ENCODE assay signal across 17 cellular contexts in genomic region chr10:102657451-102657850, GRCh38. TPM values are rescaled to one million over a fixed set of nuclear protein-coding genes. Genes with fewer than 3 reads are reported as not detected.
DNase-seq lines count a peak whose midpoint lies in the region; ATAC-seq, FAIRE-seq and TF ChIP-seq lines count a peak whose summit lies in the region.
"Had no signal": no experiment of that assay in that cellular context is flagged by ENCODE, and none has a peak within 500 bp of the region (broad histone marks: within the 10 kb centered on the region; RNA-seq: fewer than 3 reads in every experiment).

No MANE protein-coding gene starts in this region.

- CTCF ChIA-PET in HepG2 (lab: Yijun Ruan, JAX; ENCODE audit: low intra/inter-chr PET ratio, low total read pairs), result no interaction called here

- H3K9me3 ChIP-seq in right lobe of liver, result no peaks in the 10 kb centered on the region
- no peaks in the 10 kb centered on the region for H3K9me3 ChIP-seq in HepG2 (ENCODE audit: low read length)
- H3K9me3 ChIP-seq in uterus, result no peaks in the 10 kb centered on the region
- no peaks in the 10 kb centered on the region for H3K9me3 ChIP-seq in endodermal cell (ENCODE audit: control insufficient read depth, low read length)

- no peak for TF ChIP-seq POLR2A in right lobe of liver (IDR thresholded peaks at IDR 0.05)
- no peak for TF ChIP-seq POLR2A in HepG2 (IDR thresholded peaks at IDR 0.05; ENCODE audit: insufficient read depth in 1 of 2, low read depth in 2 of 2, low read length in 2 of 2)
- no peak for TF ChIP-seq POLR2A in uterus (IDR thresholded peaks at IDR 0.05)

- intact Hi-C loops in right lobe of liver (cut with DNase I), result no loop called here
- intact Hi-C loops in HepG2 (cut with micrococcal nuclease; ENCODE audit: unreplicated experiment), result no loop called here
- intact Hi-C loops in dorsolateral prefrontal cortex (cut with DNase I), result no loop called here
- intact Hi-C loops in uterus (cut with DNase I; ENCODE audit: low total_unique reads), result no loop called here

- H3K27me3 Mint-ChIP-seq in nephron (ENCODE audit: low read depth) (no peaks in the 10 kb centered on the region), endodermal cell (ENCODE audit: insufficient read depth) (no peaks in the 10 kb centered on the region)
- H3K27me3 Mint-ChIP-seq: B cell had no signal

- no peak for TF ChIP-seq RAD21 in HepG2 (CRISPR knock-in tag; IDR thresholded peaks at IDR 0.05)

- DNase-seq in right lobe of liver (peak in 1 of 3 donors; percentile 46), HepG2 (ENCODE audit: low spot score) (no peak), dorsolateral prefrontal cortex (no peak), uterus (no peak), hypothalamus (lab: John Stamatoyannopoulos, UW) (no peak), endodermal cell (no peak)
- DNase-seq: foreskin melanocyte; kidney glomerular epithelial cell; NCI-H2081 treated with DMSO at 0.1 percent for 48 hours; NK-92 treated with Interleukin-12 subunit alpha and Interleukin-12 subunit beta, amount 100 ng/mL, for 24 hours; occipital lobe had no signal

- H3K79me2 ChIP-seq in HepG2 (ENCODE audit: insufficient read depth, low read length), result peaks cover 6% of the 10 kb centered on the region

- TF ChIP-seq CTCF in right lobe of liver (IDR thresholded peaks at IDR 0.05) (no peak), HepG2 (CRISPR knock-in tag; IDR thresholded peaks at IDR 0.05) (no peak), dorsolateral prefrontal cortex (IDR thresholded peaks at IDR 0.05 in 54 of 56, conservative IDR thresholded peaks at IDR 0.05 in 2 of 56; ENCODE audit: low read depth in 1 of 56, partially characterized antibody in 56 of 56) (no peak), nephron (IDR thresholded peaks at IDR 0.05; ENCODE audit: unreplicated experiment in 3 of 3) (no peak), uterus (IDR thresholded peaks at IDR 0.05) (no peak), endodermal cell (conservative IDR thresholded peaks at IDR 0.05) (no peak)

- ATAC-seq in right lobe of liver (no peak), HepG2 (no peak), GM18519 (IDR thresholded peaks at IDR 0.05; ENCODE audit: low FRiP score, unreplicated experiment) (no peak)
- ATAC-seq: SK-N-SH treated with all-trans-retinoic acid at 6 μM for 48 hours, WTC11 had no signal

- POLR2A ChIA-PET in HepG2 (lab: Yijun Ruan, JAX), result interaction anchor here (1.8 to 2.3 kb wide), 4 partner anchors 16 to 60 kb away, joined by 7 to 15 read pairs (median 12); no protein-coding TSS in a partner anchor

- BruUV-seq in HepG2 (replicated peaks; lab: Mats Ljungman, UMichigan), result no TSS peak

- peak overlapping the region; percentile 40 to 73 (median 57) for H3K27ac Mint-ChIP-seq in nephron
- H3K27ac Mint-ChIP-seq in endodermal cell, result no peak overlapping the region
- H3K27ac Mint-ChIP-seq: B cell had no signal

- peaks cover 30% of the 10 kb centered on the region for H3K4me1 Mint-ChIP-seq in nephron
- no peaks in the 10 kb centered on the region for H3K4me1 Mint-ChIP-seq in endodermal cell

- H3K4me3 ChIP-seq in right lobe of liver, result no peak overlapping the region
- H3K4me3 ChIP-seq in HepG2 (replicated peaks in 1 of 3; ENCODE audit: insufficient read depth in 1 of 3, low read depth in 2 of 3, low read length in 3 of 3), result no peak overlapping the region
- no peak overlapping the region for H3K4me3 ChIP-seq in dorsolateral prefrontal cortex
- no peak overlapping the region for H3K4me3 ChIP-seq in uterus
- H3K4me3 ChIP-seq in endodermal cell (ENCODE audit: low read length), result no peak overlapping the region

- no peak overlapping the region for H3K9ac ChIP-seq in HepG2 (ENCODE audit: insufficient read depth, low read depth, low read length)
- H3K9ac ChIP-seq in endodermal cell (ENCODE audit: extremely low read depth, low read length, poor library complexity, severe bottlenecking), result no peak overlapping the region

- in situ Hi-C loops in HepG2 (cut with HindIII; ENCODE audit: extremely low pct_ligation_motif_present, low pct_unique_long_range_greater_than_20kb), result no loop called here

- no peak for TF ChIP-seq EP300 in HepG2 (IDR thresholded peaks at IDR 0.05; ENCODE audit: low read depth in 2 of 2, low read length in 2 of 2)
- no peak for TF ChIP-seq EP300 in HepG2 (CRISPR knock-in tag; IDR thresholded peaks at IDR 0.05; ENCODE audit: borderline replicate concordance)

- FAIRE-seq in HepG2 (lab: Jason Lieb, UNC), result no peak

- H3K36me3 ChIP-seq in right lobe of liver, result peaks cover 7 to 35% (median 15%) of the 10 kb centered on the region in 4 donors
- peaks cover 27 to 43% of the 10 kb centered on the region in 2 experiments for H3K36me3 ChIP-seq in HepG2 (replicated peaks in 1 of 2; ENCODE audit: control insufficient read depth in 1 of 2, insufficient read depth in 2 of 2, low read length in 2 of 2)
- H3K36me3 ChIP-seq in uterus, result no peaks in the 10 kb centered on the region
- H3K36me3 ChIP-seq in endodermal cell (ENCODE audit: control insufficient read depth, insufficient read depth, low read length), result peaks cover 23% of the 10 kb centered on the region

- H3K4me3 Mint-ChIP-seq in nephron (no peak overlapping the region), endodermal cell (no peak overlapping the region)
- H3K4me3 Mint-ChIP-seq: B cell, WTC11 had no signal

- H3K4me2 ChIP-seq in HepG2 (ENCODE audit: low read depth, low read length), result no peak overlapping the region

- H3K36me3 Mint-ChIP-seq in nephron (ENCODE audit: low read depth), result peaks cover 37% of the 10 kb centered on the region
- H3K36me3 Mint-ChIP-seq in endodermal cell (ENCODE audit: low read depth), result peaks cover 36% of the 10 kb centered on the region

- H3K27ac ChIP-seq in right lobe of liver, result peak overlapping the region in 2 of 3 donors; percentile 32 to 43
- no peak overlapping the region for H3K27ac ChIP-seq in HepG2 (ENCODE audit: extremely low read length, insufficient read depth, low read length)
- peak overlapping the region in 47 of 59 donors; percentile 2 to 83 (median 54) for H3K27ac ChIP-seq in dorsolateral prefrontal cortex
- peak overlapping the region; percentile 42 to 58 for H3K27ac ChIP-seq in uterus
- H3K27ac ChIP-seq in endodermal cell (ENCODE audit: low read depth, low read length), result no peak overlapping the region

- H4K20me1 ChIP-seq in HepG2 (ENCODE audit: insufficient read depth, low read length), result peaks cover 32% of the 10 kb centered on the region

- 66% methylated on average over 11 of the region's 11 CpGs for WGBS in right lobe of liver (ENCODE audit: insufficient coverage, low coverage, low lambda C conversion rate, missing lambda C conversion rate)
- WGBS in HepG2 (ENCODE audit: low lambda C conversion rate), result 92% methylated on average over 11 of the region's 11 CpGs
- WGBS in endodermal cell (ENCODE audit: insufficient coverage in 1 of 2, insufficient read length in 1 of 2), 2 experiments, result 96% methylated on average over 4 to 11 of the region's 11 CpGs

- H3K4me1 ChIP-seq in right lobe of liver, result peaks cover 0 to 14% (median 2%) of the 10 kb centered on the region in 4 donors
- H3K4me1 ChIP-seq in HepG2 (ENCODE audit: insufficient read depth, low read length), result peaks cover 53% of the 10 kb centered on the region
- H3K4me1 ChIP-seq in uterus, result peaks cover 0 to 10% of the 10 kb centered on the region in 2 donors
- H3K4me1 ChIP-seq in endodermal cell (ENCODE audit: control insufficient read depth, insufficient read depth, low read length), result no peaks in the 10 kb centered on the region

- H3K27me3 ChIP-seq in right lobe of liver, result no peaks in the 10 kb centered on the region
- H3K27me3 ChIP-seq in HepG2 (ENCODE audit: control insufficient read depth in 1 of 2, insufficient read depth in 2 of 2, low read length in 2 of 2), result no peaks in the 10 kb centered on the region
- H3K27me3 ChIP-seq in dorsolateral prefrontal cortex, result no peaks in the 10 kb centered on the region
- no peaks in the 10 kb centered on the region for H3K27me3 ChIP-seq in uterus
- no peaks in the 10 kb centered on the region for H3K27me3 ChIP-seq in endodermal cell (ENCODE audit: control insufficient read depth, insufficient read depth, low read length, poor library complexity, severe bottlenecking)

- H3K9me3 Mint-ChIP-seq in nephron (no peaks in the 10 kb centered on the region), endodermal cell (no peaks in the 10 kb centered on the region)
- H3K9me3 Mint-ChIP-seq: activated T-helper 2 cell treated with anti-CD3 and anti-CD28 coated beads, Interferon-gamma antibody, Interleukin-2, Interleukin-4, amounts not matched to agents 10 μg/mL and 5 μg/mL and 100 μg/mL, durations not matched to agents 14 hours and 24 hours and 36 hours; WTC11 had no signal

- no peak overlapping the region for H2AFZ ChIP-seq in HepG2 (ENCODE audit: low read length)

RNA-seq across cellular contexts. Expression of gene TRIM8, which starts 13.2 kb away (rescaled TPM):
- total RNA-seq in right lobe of liver (10 to 100 TPM; 34.7 to 99.8 (median 41.2) TPM), HepG2 (2016; rRNA removed; fragmentation: Illumina TruSeq; extraction: Trizol) (38.9 and 39.8 TPM in 2 replicates), dorsolateral prefrontal cortex (100 to 1,000 TPM in 118 of 120 experiments, 10 to 100 TPM in 2; 95.2 to 308 (median 133) TPM), uterus (100 to 1,000 TPM in 2 of 4 donors, 10 to 100 TPM in 2; 71.2 to 119 (median 102) TPM), endodermal cell (10 to 100 TPM; 27.7 to 32.7 TPM)
- 13.4 and 13.6 TPM in 2 replicates for total RNA-seq in HepG2 (2016; cell fraction: cytosol; rRNA removed; fragmentation: Illumina TruSeq; extraction: Trizol; ENCODE audit: low read depth)
- total RNA-seq in HepG2 (2016; cell fraction: insoluble cytoplasmic fraction; rRNA removed; fragmentation: Illumina TruSeq; extraction: Trizol), result 33.2 and 39.7 TPM in 2 replicates
- 49.9 and 53.6 TPM in 2 replicates for total RNA-seq in HepG2 (2016; cell fraction: membrane; rRNA removed; fragmentation: Illumina TruSeq; extraction: Trizol)
- total RNA-seq in HepG2 (2016; cell fraction: nucleus; rRNA removed; fragmentation: Illumina TruSeq; extraction: Trizol), result 21.9 and 30.8 TPM in 2 replicates
- 66.5 and 84.1 TPM in 2 replicates for polyA plus RNA-seq in HepG2 (2011; rRNA removed)
- polyA plus RNA-seq in HepG2 (2011; cell fraction: cytosol; rRNA removed), result 62.9 and 70.1 TPM in 2 replicates
- polyA plus RNA-seq in HepG2 (2011; cell fraction: nucleus; rRNA removed), result 86.9 and 92.0 TPM in 2 replicates
- 98.0 and 117 TPM in 2 replicates for polyA plus RNA-seq in HepG2 (2012)
- 18.4 and 21.2 TPM in 2 replicates for polyA plus RNA-seq in HepG2 (2016; cell fraction: cytosol; fragmentation: Illumina TruSeq; extraction: Trizol; ENCODE audit: low read depth)
- polyA plus RNA-seq in HepG2 (2016; cell fraction: insoluble cytoplasmic fraction; fragmentation: Illumina TruSeq; extraction: Trizol; ENCODE audit: low read depth), result 51.6 and 70.7 TPM in 2 replicates
- polyA plus RNA-seq in HepG2 (2016; cell fraction: membrane; fragmentation: Illumina TruSeq; extraction: Trizol; ENCODE audit: low read depth), result 57.9 and 63.0 TPM in 2 replicates
- 63.9 and 73.5 TPM in 2 replicates for polyA plus RNA-seq in HepG2 (2016; cell fraction: nucleus; fragmentation: Illumina TruSeq; extraction: Trizol; ENCODE audit: insufficient read depth, low read depth)
- polyA minus RNA-seq in HepG2 (2011; rRNA and poly(A)+ RNA removed; ENCODE audit: low replicate concordance), result 23.8 and 82.1 TPM in 2 replicates
- 41.1 and 48.2 TPM in 2 replicates for polyA minus RNA-seq in HepG2 (2011; cell fraction: cytosol; rRNA and poly(A)+ RNA removed)
- 36.6 and 46.0 TPM in 2 replicates for polyA minus RNA-seq in HepG2 (2011; cell fraction: nucleus; rRNA and poly(A)+ RNA removed)
- polyA plus RNA-seq in endodermal cell (2013, experiment 1 of 2), result 55.6 TPM
- 46.3 TPM for polyA plus RNA-seq in endodermal cell (2013, experiment 2 of 2)

RNA-seq across cellular contexts. Expression of gene ARL3, which starts 56.7 kb away (rescaled TPM):
- total RNA-seq in right lobe of liver, result 1 to 10 TPM; 1.1 to 3.3 (median 2.3) TPM
- total RNA-seq in HepG2 (2016; rRNA removed; fragmentation: Illumina TruSeq; extraction: Trizol), result 6.6 and 10.0 TPM in 2 replicates
- 2.5 and 2.7 TPM in 2 replicates for total RNA-seq in HepG2 (2016; cell fraction: cytosol; rRNA removed; fragmentation: Illumina TruSeq; extraction: Trizol; ENCODE audit: low read depth)
- total RNA-seq in HepG2 (2016; cell fraction: insoluble cytoplasmic fraction; rRNA removed; fragmentation: Illumina TruSeq; extraction: Trizol), result 6.6 and 10.2 TPM in 2 replicates
- 3.3 and 3.5 TPM in 2 replicates for total RNA-seq in HepG2 (2016; cell fraction: membrane; rRNA removed; fragmentation: Illumina TruSeq; extraction: Trizol)
- 2.8 and 3.0 TPM in 2 replicates for total RNA-seq in HepG2 (2016; cell fraction: nucleus; rRNA removed; fragmentation: Illumina TruSeq; extraction: Trizol)
- polyA plus RNA-seq in HepG2 (2011; rRNA removed), result 3.9 and 5.2 TPM in 2 replicates
- polyA plus RNA-seq in HepG2 (2011; cell fraction: cytosol; rRNA removed), result 2.9 and 3.4 TPM in 2 replicates
- 1.2 and 1.4 TPM in 2 replicates for polyA plus RNA-seq in HepG2 (2011; cell fraction: nucleus; rRNA removed)
- polyA plus RNA-seq in HepG2 (2012), result 5.8 TPM in 2 replicates
- 3.3 and 3.9 TPM in 2 replicates for polyA plus RNA-seq in HepG2 (2016; cell fraction: cytosol; fragmentation: Illumina TruSeq; extraction: Trizol; ENCODE audit: low read depth)
- polyA plus RNA-seq in HepG2 (2016; cell fraction: insoluble cytoplasmic fraction; fragmentation: Illumina TruSeq; extraction: Trizol; ENCODE audit: low read depth), result 10.6 and 12.6 TPM in 2 replicates
- 2.9 and 3.5 TPM in 2 replicates for polyA plus RNA-seq in HepG2 (2016; cell fraction: membrane; fragmentation: Illumina TruSeq; extraction: Trizol; ENCODE audit: low read depth)
- 4.1 and 5.5 TPM in 2 replicates for polyA plus RNA-seq in HepG2 (2016; cell fraction: nucleus; fragmentation: Illumina TruSeq; extraction: Trizol; ENCODE audit: insufficient read depth, low read depth)
- polyA minus RNA-seq in HepG2 (2011; rRNA and poly(A)+ RNA removed; ENCODE audit: low replicate concordance), result 0.94 and 3.1 TPM in 2 replicates
- polyA minus RNA-seq in HepG2 (2011; cell fraction: cytosol; rRNA and poly(A)+ RNA removed), result 1.3 and 1.5 TPM in 2 replicates
- polyA minus RNA-seq in HepG2 (2011; cell fraction: nucleus; rRNA and poly(A)+ RNA removed), result 1.4 and 1.7 TPM in 2 replicates
- total RNA-seq in dorsolateral prefrontal cortex, result 10 to 100 TPM; 16.6 to 45.7 (median 35.4) TPM
- total RNA-seq in uterus, result 10 to 100 TPM in 3 of 4 donors, 1 to 10 TPM in 1; 7.1 to 19.9 (median 11.0) TPM
- total RNA-seq in endodermal cell, result 10 to 100 TPM; 20.3 to 25.6 TPM
- polyA plus RNA-seq in endodermal cell (2013, experiment 1 of 2), result 31.4 TPM
- 30.8 TPM for polyA plus RNA-seq in endodermal cell (2013, experiment 2 of 2)

RNA-seq across cellular contexts. Expression of gene SFXN2, which starts 57.0 kb away (rescaled TPM):
- total RNA-seq in right lobe of liver (10 to 100 TPM in 4 of 6 experiments, 1 to 10 TPM in 2; 7.1 to 29.7 (median 16.5) TPM), HepG2 (2016; rRNA removed; fragmentation: Illumina TruSeq; extraction: Trizol) (20.6 and 21.1 TPM in 2 replicates), dorsolateral prefrontal cortex (10 to 100 TPM in 34 of 120 experiments, 1 to 10 TPM in 86; 3.3 to 14.5 (median 8.6) TPM), uterus (10 to 100 TPM in 2 of 4 donors, 1 to 10 TPM in 2; 1.2 to 16.9 (median 8.5) TPM), endodermal cell (10 to 100 TPM; 30.5 to 32.9 TPM)
- total RNA-seq in HepG2 (2016; cell fraction: cytosol; rRNA removed; fragmentation: Illumina TruSeq; extraction: Trizol; ENCODE audit: low read depth), result 3.3 and 5.4 TPM in 2 replicates
- total RNA-seq in HepG2 (2016; cell fraction: insoluble cytoplasmic fraction; rRNA removed; fragmentation: Illumina TruSeq; extraction: Trizol), result 20.6 and 21.4 TPM in 2 replicates
- 11.4 and 11.6 TPM in 2 replicates for total RNA-seq in HepG2 (2016; cell fraction: membrane; rRNA removed; fragmentation: Illumina TruSeq; extraction: Trizol)
- 28.0 and 31.8 TPM in 2 replicates for total RNA-seq in HepG2 (2016; cell fraction: nucleus; rRNA removed; fragmentation: Illumina TruSeq; extraction: Trizol)
- polyA plus RNA-seq in HepG2 (2011; rRNA removed), result 12.8 and 13.2 TPM in 2 replicates
- polyA plus RNA-seq in HepG2 (2011; cell fraction: cytosol; rRNA removed), result 5.4 and 6.9 TPM in 2 replicates
- polyA plus RNA-seq in HepG2 (2011; cell fraction: nucleus; rRNA removed), result 22.9 and 27.4 TPM in 2 replicates
- 3.6 and 9.3 TPM in 2 replicates for polyA plus RNA-seq in HepG2 (2012)
- 3.8 and 4.0 TPM in 2 replicates for polyA plus RNA-seq in HepG2 (2016; cell fraction: cytosol; fragmentation: Illumina TruSeq; extraction: Trizol; ENCODE audit: low read depth)
- 19.3 and 19.8 TPM in 2 replicates for polyA plus RNA-seq in HepG2 (2016; cell fraction: insoluble cytoplasmic fraction; fragmentation: Illumina TruSeq; extraction: Trizol; ENCODE audit: low read depth)
- 7.4 and 7.7 TPM in 2 replicates for polyA plus RNA-seq in HepG2 (2016; cell fraction: membrane; fragmentation: Illumina TruSeq; extraction: Trizol; ENCODE audit: low read depth)
- 35.9 and 39.3 TPM in 2 replicates for polyA plus RNA-seq in HepG2 (2016; cell fraction: nucleus; fragmentation: Illumina TruSeq; extraction: Trizol; ENCODE audit: insufficient read depth, low read depth)
- polyA minus RNA-seq in HepG2 (2011; rRNA and poly(A)+ RNA removed; ENCODE audit: low replicate concordance), result 40.1 and 60.7 TPM in 2 replicates
- 4.2 and 4.6 TPM in 2 replicates for polyA minus RNA-seq in HepG2 (2011; cell fraction: cytosol; rRNA and poly(A)+ RNA removed)
- polyA minus RNA-seq in HepG2 (2011; cell fraction: nucleus; rRNA and poly(A)+ RNA removed), result 22.6 and 30.6 TPM in 2 replicates
- 13.6 TPM for polyA plus RNA-seq in endodermal cell (2013, experiment 1 of 2)
- 13.7 TPM for polyA plus RNA-seq in endodermal cell (2013, experiment 2 of 2)

Comparison
In these comparisons a context has a peak if more than half of its experiments do, and no peak if none do; other contexts are left out.
1. H3K27ac ChIP-seq: peak in right lobe of liver (2 of 3), dorsolateral prefrontal cortex (47 of 59) and uterus (2 of 2); none in HepG2 (single experiment) and endodermal cell (single experiment).